8 cellular contexts compared by ENCODE assay signal in the genomic region with DNA sequence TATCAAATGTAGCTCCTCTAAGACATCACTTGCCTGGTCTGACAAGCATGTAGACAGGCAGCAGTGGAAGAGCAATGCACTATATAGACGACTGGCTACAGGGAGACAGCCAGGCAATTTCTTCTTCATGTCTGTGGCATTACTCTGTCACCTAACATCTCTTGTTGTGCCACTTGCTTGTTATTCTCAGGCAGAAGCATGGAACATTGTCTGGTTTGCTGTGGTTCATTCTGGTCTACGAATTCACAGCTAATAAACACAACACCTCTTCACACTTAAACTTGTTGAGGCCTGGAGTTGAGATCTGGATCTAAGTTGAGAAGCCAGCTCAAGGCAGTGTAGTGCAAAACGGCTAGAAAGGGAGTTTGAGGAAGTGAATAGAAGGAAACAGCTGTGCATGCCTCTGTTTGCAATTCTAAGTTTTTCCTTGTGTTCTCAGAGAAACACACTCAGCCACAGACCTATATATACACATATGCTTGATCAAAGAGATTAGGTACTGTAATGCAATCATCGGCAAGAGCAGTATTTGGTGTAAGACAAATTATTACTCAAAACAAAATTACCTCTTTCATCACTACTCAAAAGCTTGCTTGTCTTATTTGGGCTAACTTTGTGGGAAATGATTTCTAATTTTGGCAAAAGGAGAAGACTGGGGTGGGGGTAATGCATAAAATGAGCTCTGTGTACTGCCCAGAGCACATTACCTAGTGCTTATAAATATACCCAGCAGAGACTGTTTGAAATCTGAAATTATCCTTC.
DNase-seq lines count a peak whose midpoint lies in the region; ATAC-seq, FAIRE-seq and TF ChIP-seq lines count a peak whose summit lies in the region.

No MANE protein-coding gene starts in this region.

- FAIRE-seq in urothelium cell line (lab: Jason Lieb, UNC) (peak; percentile 77), H54 (lab: Jason Lieb, UNC) (no peak)

- peak; percentile 83 for ATAC-seq in HG02973 (IDR thresholded peaks at IDR 0.05; ENCODE audit: unreplicated experiment)

- TF ChIP-seq POLR2A in H54 (IDR thresholded peaks at IDR 0.05; ENCODE audit: low read depth, low read length): no peak

- DNase-seq in NCI-H510A treated with DMSO at 0.1 percent for 48 hours (lab: John Stamatoyannopoulos, UW): peak; percentile 44
- DNase-seq in NCI-H510A (lab: John Stamatoyannopoulos, UW): no peak
- DNase-seq in RPMI7951 (ENCODE audit: low read depth): peak; percentile 33
- DNase-seq in globus pallidus (ENCODE audit: low spot score): peak; percentile 71
- no peak for DNase-seq in urothelium cell line (ENCODE audit: low spot score)
- no peak for DNase-seq in activated gamma-delta T cell (lab: John Stamatoyannopoulos, UW)
- no peak for DNase-seq in H54 (ENCODE audit: insufficient read length, low spot score)

Comparison
In these comparisons a context has a peak if more than half of its experiments do, and no peak if none do; other contexts are left out.
1. DNase-seq: peak in NCI-H510A treated with DMSO at 0.1 percent for 48 hours (single experiment), RPMI7951 (single experiment) and globus pallidus (single experiment); none in NCI-H510A (single experiment), urothelium cell line (single experiment), activated gamma-delta T cell (single experiment) and H54 (single experiment).